ENCODE assay signal across 1 cellular context in the genomic region with DNA sequence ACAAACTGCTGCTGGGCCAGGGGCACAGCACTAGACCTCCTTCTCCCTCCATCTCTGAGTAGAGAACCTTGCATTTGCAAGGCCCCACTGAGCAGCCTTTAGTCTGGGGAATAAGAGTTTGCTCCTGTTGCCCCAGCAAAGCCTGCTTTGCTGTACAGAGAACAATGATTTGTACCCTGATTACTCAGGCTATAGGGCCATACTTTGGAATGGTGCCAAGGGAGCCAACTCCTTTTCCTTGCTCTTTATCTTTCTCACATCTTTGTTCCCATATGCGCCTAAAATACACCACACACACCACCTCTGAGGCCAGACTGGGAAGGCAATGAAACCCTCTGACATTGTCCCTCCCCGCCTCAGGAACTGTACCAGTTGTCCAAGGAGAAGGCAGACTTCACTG.
TF ChIP-seq lines count a peak whose summit lies in the region.

No MANE protein-coding gene starts in this region.

TF ChIP-seq in K562, 482 proteins besides CTCF, POLR2A, EP300 and RAD21:
- TF ChIP-seq HNRNPH1 (optimal IDR thresholded peaks at IDR 0.05; ENCODE audit: low read depth, low read length) (no peak), FOXK1 (CRISPR knock-in tag; IDR thresholded peaks at IDR 0.05; ENCODE audit: borderline replicate concordance) (no peak), NFATC3 (IDR thresholded peaks at IDR 0.05) (no peak), NFIC (IDR thresholded peaks at IDR 0.05) (peak; percentile 84), BCL6 (CRISPR knock-in tag; IDR thresholded peaks at IDR 0.05) (no peak), CREB1 (IDR thresholded peaks at IDR 0.05) (no peak), CREB1 (CRISPR knock-in tag; IDR thresholded peaks at IDR 0.05) (no peak)
- TF ChIP-seq, protein P1, sequence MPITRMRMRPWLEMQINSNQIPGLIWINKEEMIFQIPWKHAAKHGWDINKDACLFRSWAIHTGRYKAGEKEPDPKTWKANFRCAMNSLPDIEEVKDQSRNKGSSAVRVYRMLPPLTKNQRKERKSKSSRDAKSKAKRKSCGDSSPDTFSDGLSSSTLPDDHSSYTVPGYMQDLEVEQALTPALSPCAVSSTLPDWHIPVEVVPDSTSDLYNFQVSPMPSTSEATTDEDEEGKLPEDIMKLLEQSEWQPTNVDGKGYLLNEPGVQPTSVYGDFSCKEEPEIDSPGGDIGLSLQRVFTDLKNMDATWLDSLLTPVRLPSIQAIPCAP (CRISPR knock-in tag; IDR thresholded peaks at IDR 0.05; ENCODE audit: borderline replicate concordance) = no peak
- TF ChIP-seq, protein P2, sequence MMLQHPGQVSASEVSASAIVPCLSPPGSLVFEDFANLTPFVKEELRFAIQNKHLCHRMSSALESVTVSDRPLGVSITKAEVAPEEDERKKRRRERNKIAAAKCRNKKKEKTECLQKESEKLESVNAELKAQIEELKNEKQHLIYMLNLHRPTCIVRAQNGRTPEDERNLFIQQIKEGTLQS (IDR thresholded peaks at IDR 0.05) = no peak
- TF ChIP-seq, protein P2 (CRISPR knock-in tag; conservative IDR thresholded peaks at IDR 0.05) = no peak
